ENCODE assay signal across 2 cellular contexts in the genomic region with DNA sequence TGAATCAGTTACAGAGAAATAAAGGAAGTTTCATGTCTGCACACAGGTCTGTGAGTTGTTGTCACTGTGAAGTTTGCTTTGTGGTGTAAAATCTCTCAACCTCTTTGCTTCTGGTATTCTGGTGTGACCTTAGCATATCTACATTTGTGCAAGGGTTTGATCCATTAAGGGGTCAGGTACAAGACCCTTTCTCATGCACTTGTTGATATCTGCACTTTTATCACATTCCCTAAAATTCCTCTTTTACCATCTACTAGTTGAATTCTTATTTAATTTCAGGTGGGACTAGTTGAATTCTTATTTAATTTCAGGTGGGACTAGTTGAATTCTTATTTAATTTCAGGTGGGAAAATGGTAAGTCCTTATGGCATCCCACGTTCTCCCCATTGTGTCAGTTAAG.
TF ChIP-seq lines count a peak whose summit lies in the region.

No MANE protein-coding gene starts in this region.

TF ChIP-seq in HEK293, 187 proteins besides CTCF, POLR2A, EP300 and RAD21:
- TF ChIP-seq SCRT1 (tag by site-specific recombination; IDR thresholded peaks at IDR 0.05; ENCODE audit: borderline replicate concordance), result 0 out of 2 replicates have a peak, but pooled peaks have one; percentile 31
- TF ChIP-seq ZBTB6 (tag by site-specific recombination; IDR thresholded peaks at IDR 0.05), result no peak
- TF ChIP-seq ZBTB48 (tag by site-specific recombination; IDR thresholded peaks at IDR 0.05), result 0 out of 2 replicates have a peak, but pooled peaks have one; percentile 16
- no peak for TF ChIP-seq ZNF830 (tag by site-specific recombination; IDR thresholded peaks at IDR 0.05; ENCODE audit: low read depth)
- 0 out of 2 replicates have a peak, but pooled peaks have one; percentile 29 for TF ChIP-seq SCRT2 (tag by site-specific recombination; IDR thresholded peaks at IDR 0.05)

TF ChIP-seq in H1, 55 proteins besides CTCF, POLR2A, EP300 and RAD21:
- TF ChIP-seq POU5F1 (IDR thresholded peaks at IDR 0.05; ENCODE audit: low read depth, low read length) (0 out of 2 replicates have a peak, but pooled peaks have one; percentile 2), SP2 (IDR thresholded peaks at IDR 0.05; ENCODE audit: low read length) (no peak), SIN3A (conservative IDR thresholded peaks at IDR 0.05 in 1 of 2, IDR thresholded peaks at IDR 0.05 in 1 of 2; ENCODE audit: low read depth in 1 of 2, low read length in 2 of 2) (no peak)
